ENCODE assay signal across 9 cellular contexts in the genomic region with DNA sequence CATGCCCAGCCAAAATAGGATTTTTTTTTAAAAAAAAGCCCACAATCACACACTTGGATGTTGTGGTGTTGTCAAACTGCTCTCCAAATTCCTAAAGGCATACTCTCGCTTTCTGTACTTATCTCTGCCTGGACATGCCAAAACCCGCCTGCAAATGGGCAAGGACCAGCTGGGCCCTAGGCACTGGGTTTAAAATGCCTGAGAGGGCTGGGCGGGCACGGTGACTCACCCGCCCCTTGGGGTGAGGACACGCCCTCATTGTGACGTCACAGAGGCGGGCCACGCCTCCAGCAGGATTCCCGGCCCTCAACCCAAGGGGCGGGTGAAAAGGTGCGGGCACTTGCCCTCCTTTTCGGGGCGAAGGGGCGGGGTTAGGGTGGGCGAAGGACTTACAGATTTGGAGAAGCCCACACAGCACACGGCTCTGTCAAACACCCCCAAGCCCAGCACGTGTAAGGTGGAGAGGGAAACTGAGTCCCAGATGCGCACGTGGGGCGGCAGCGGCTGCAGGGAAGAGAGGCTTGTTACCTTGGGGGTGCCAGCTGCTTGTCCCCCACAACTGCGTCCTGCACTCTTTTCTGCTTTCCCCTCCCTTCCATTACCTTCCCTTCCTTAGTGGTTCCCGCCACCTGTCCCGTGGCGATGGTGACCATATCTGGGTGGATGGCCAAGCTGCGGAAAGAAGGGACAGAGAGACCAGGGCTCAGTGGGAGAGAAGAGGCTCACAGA. TPM values are rescaled to one million over a fixed set of nuclear protein-coding genes. Genes with fewer than 3 reads are reported as not detected.
DNase-seq lines count a peak whose midpoint lies in the region; ATAC-seq and TF ChIP-seq lines count a peak whose summit lies in the region.
"Had no signal": no experiment of that assay in that cellular context is flagged by ENCODE, and none has a peak within 500 bp of the region (broad histone marks: within the 10 kb centered on the region; RNA-seq: fewer than 3 reads in every experiment).

No MANE protein-coding gene starts in this region.

- no TSS peak for BruUV-seq in MCF 10A (replicated peaks; lab: Mats Ljungman, UMichigan)

- ATAC-seq in SK-N-SH treated with all-trans-retinoic acid at 6 μM for 48 hours: peak; percentile 93
- ATAC-seq: effector memory CD8-positive, alpha-beta T cell had no signal

- H3K4me1 Mint-ChIP-seq in MCF 10A (ENCODE audit: insufficient read depth, unreplicated experiment): peaks cover 11% of the 10 kb centered on the region

- H3K9me3 Mint-ChIP-seq in MCF 10A (ENCODE audit: unreplicated experiment): no peaks in the 10 kb centered on the region
- H3K9me3 Mint-ChIP-seq: effector memory CD8-positive, alpha-beta T cell had no signal

- TF ChIP-seq CTCF in MCF 10A (IDR thresholded peaks at IDR 0.05; ENCODE audit: unreplicated experiment): no peak

- peaks cover 33% of the 10 kb centered on the region for H3K36me3 Mint-ChIP-seq in MCF 10A (ENCODE audit: insufficient read depth, unreplicated experiment)

- peak; percentile 53 for DNase-seq in Ammon's horn (ENCODE audit: low spot score)
- DNase-seq in HS-27A (ENCODE audit: low read depth): peak; percentile 90
- peak; percentile 98 for DNase-seq in MCF 10A (ENCODE audit: unreplicated experiment)
- peak; percentile 97 for DNase-seq in iPS-NIHi11 (ENCODE audit: low spot score)
- peak; percentile 22 to 56 for DNase-seq in stimulated activated CD4-positive, alpha-beta T cell treated with anti-CD3 and anti-CD28 coated beads, Interleukin-4, amount 100 ng/mL, for 4 hours
- no peak for DNase-seq in UCSD-AML1 (lab: John Stamatoyannopoulos, UW; ENCODE audit: unreplicated experiment)
- DNase-seq in NCI-H1048 (lab: John Stamatoyannopoulos, UW): no peak

- POLR2A ChIA-PET in MCF 10A (lab: Yijun Ruan, JAX): interaction anchor here (0.6 to 5.8 kb wide), 9 partner anchors 9 to 1893 kb away, joined by 3 to 88 read pairs (median 4); partner anchors contain the start of genes EML2, OPA3 and QPCTL

- H3K27ac Mint-ChIP-seq in MCF 10A (ENCODE audit: low read depth, unreplicated experiment): peak overlapping the region; percentile 98
- H3K27ac Mint-ChIP-seq: effector memory CD8-positive, alpha-beta T cell had no signal

- intact Hi-C loops in MCF 10A (cut with micrococcal nuclease): loop anchor here (1.0 kb wide), 1 partner anchor 18 kb away; no protein-coding TSS in a partner anchor

- no peaks in the 10 kb centered on the region for H3K27me3 Mint-ChIP-seq in MCF 10A (ENCODE audit: insufficient read depth, unreplicated experiment)
- H3K27me3 Mint-ChIP-seq: effector memory CD8-positive, alpha-beta T cell had no signal

- CTCF ChIA-PET in MCF 10A (lab: Yijun Ruan, JAX): interaction anchor here (0.6 to 2.3 kb wide), 4 partner anchors 9 to 60 kb away, joined by 3 to 12 read pairs (median 6); partner anchors contain the start of gene QPCTL

- H3K4me3 Mint-ChIP-seq in MCF 10A (ENCODE audit: unreplicated experiment): peak overlapping the region; percentile 68
- H3K4me3 Mint-ChIP-seq: effector memory CD8-positive, alpha-beta T cell had no signal

TF ChIP-seq in SK-N-SH treated with all-trans-retinoic acid at 6 μM for 48 hours, 23 proteins besides CTCF, POLR2A, EP300 and RAD21:
- TF ChIP-seq BACH2 (CRISPR knock-in tag; IDR thresholded peaks at IDR 0.05; ENCODE audit: borderline replicate concordance) (no peak), CSRNP3 (CRISPR knock-in tag; IDR thresholded peaks at IDR 0.05) (no peak), CSDC2 (CRISPR knock-in tag; IDR thresholded peaks at IDR 0.05) (no peak), SNAI2 (CRISPR knock-in tag; IDR thresholded peaks at IDR 0.05) (no peak)

RNA-seq across cellular contexts. Expression of gene EML2, which starts 6.6 kb away (rescaled TPM):
- total RNA-seq in MCF 10A (2022): 110 and 137 TPM in 2 replicates

RNA-seq across cellular contexts. Expression of gene GPR4, which starts 30.6 kb away (rescaled TPM):
- not detected in 2 replicates for total RNA-seq in MCF 10A (2022)

RNA-seq across cellular contexts. Expression of gene GIPR, which starts 35.4 kb away (rescaled TPM):
- total RNA-seq in MCF 10A (2022): not detected in 2 replicates

RNA-seq across cellular contexts. Expression of gene OPA3, which starts 48.0 kb away (rescaled TPM):
- 16.8 and 17.3 TPM in 2 replicates for total RNA-seq in MCF 10A (2022)

RNA-seq across cellular contexts. Expression of gene SNRPD2, which starts 59.1 kb away (rescaled TPM):
- total RNA-seq in MCF 10A (2022): 406 and 472 TPM in 2 replicates

Comparison
In these comparisons a context has a peak if more than half of its experiments do, and no peak if none do; other contexts are left out.
1. DNase-seq: peak in Ammon's horn (single experiment), HS-27A (single experiment), MCF 10A (single experiment), iPS-NIHi11 (single experiment) and stimulated activated CD4-positive, alpha-beta T cell treated with anti-CD3 and anti-CD28 coated beads, Interleukin-4, amount 100 ng/mL, for 4 hours (2 of 2); none in UCSD-AML1 (single experiment) and NCI-H1048 (single experiment).